3 cellular contexts compared by ENCODE assay signal in genomic region chr5:109697339-109697738, GRCh38.
TF ChIP-seq lines count a peak whose summit lies in the region.

No MANE protein-coding gene starts in this region.

TF ChIP-seq in SK-N-SH, 30 proteins besides CTCF, POLR2A, EP300 and RAD21:
- TF ChIP-seq TCF12 (IDR thresholded peaks at IDR 0.05): peak; percentile 29; the same call in 1 of the 2 replicates
- TF ChIP-seq IRF3 (IDR thresholded peaks at IDR 0.05; ENCODE audit: low read depth, low read length): no peak

TF ChIP-seq in SK-N-SH treated with all-trans-retinoic acid at 6 μM for 48 hours, 23 proteins besides CTCF, POLR2A, EP300 and RAD21:
- TF ChIP-seq CREB5 (CRISPR knock-in tag; IDR thresholded peaks at IDR 0.05; ENCODE audit: low read depth): no peak

TF ChIP-seq in GM12891, 5 proteins besides CTCF, POLR2A, EP300 and RAD21 (continued from another document):
- no peak for TF ChIP-seq POLR2AphosphoS5 (IDR thresholded peaks at IDR 0.05; ENCODE audit: low read depth, low read length)
- no peak for TF ChIP-seq PAX5 (IDR thresholded peaks at IDR 0.05; ENCODE audit: insufficient read depth, low read length, severe bottlenecking)
- no peak for TF ChIP-seq TAF1 (IDR thresholded peaks at IDR 0.05; ENCODE audit: low read depth, low read length)
